22 cellular contexts compared by ENCODE assay signal in genomic region chr1:204945565-204945977, GRCh38.
DNase-seq lines count a peak whose midpoint lies in the region; ATAC-seq and TF ChIP-seq lines count a peak whose summit lies in the region.
"Had no signal": no experiment of that assay in that cellular context is flagged by ENCODE, and none has a peak within 500 bp of the region (broad histone marks: within the 10 kb centered on the region; RNA-seq: fewer than 3 reads in every experiment).

No MANE protein-coding gene starts in this region.

- H3K79me2 ChIP-seq in MM.1S (ENCODE audit: low read length) = no peaks in the 10 kb centered on the region

- H3F3A ChIP-seq in MM.1S (ENCODE audit: insufficient read depth, low read length) = no peaks in the 10 kb centered on the region

- H3K4me1 ChIP-seq in BLaER1 treated with 17β-estradiol and CSF1 and Interleukin-3, amounts not matched to agents 10 nM and 100 nM = peaks cover 0 to 75% (median 36%) of the 10 kb centered on the region in 10 experiments; a peak in 17 of 20 replicates
- 0 out of 2 replicates have a peak, but pooled peaks cover 4% of the 10 kb centered on the region for H3K4me1 ChIP-seq in MM.1S (ENCODE audit: low read length)
- H3K4me1 ChIP-seq: SJSA1 had no signal

- H3K9me3 ChIP-seq in BLaER1 treated with 17β-estradiol and CSF1 and Interleukin-3, amounts not matched to agents 10 nM and 100 nM (replicated peaks in 1 of 11) = no peaks in the 10 kb centered on the region
- H3K9me3 ChIP-seq in MM.1S (replicated peaks; ENCODE audit: insufficient read depth, low read length) = no peaks in the 10 kb centered on the region
- H3K9me3 ChIP-seq: SJSA1 had no signal

- no peaks in the 10 kb centered on the region for H3K4me1 Mint-ChIP-seq in osteocyte (ENCODE audit: unreplicated experiment)
- H3K4me1 Mint-ChIP-seq: naive thymus-derived CD8-positive, alpha-beta T cell had no signal

- peak; percentile 53 for ATAC-seq in HG03354 (IDR thresholded peaks at IDR 0.05; ENCODE audit: poor library complexity, severe bottlenecking, unreplicated experiment)
- ATAC-seq: activated T-cell treated with anti-CD3 and anti-CD28 coated beads, Interleukin-2, amount 50 U/mL, for 4 hours; naive thymus-derived CD8-positive, alpha-beta T cell had no signal

- no peak overlapping the region for H3K4me3 ChIP-seq in BLaER1 treated with 17β-estradiol and CSF1 and Interleukin-3, amounts not matched to agents 10 nM and 100 nM
- no peak overlapping the region for H3K4me3 ChIP-seq in MM.1S (ENCODE audit: low read length)
- H3K4me3 ChIP-seq: SJSA1, skin epidermis had no signal

- H3K27ac ChIP-seq in BLaER1 treated with 17β-estradiol and CSF1 and Interleukin-3, amounts not matched to agents 10 nM and 100 nM = no peak overlapping the region
- no peak overlapping the region for H3K27ac ChIP-seq in MM.1S (ENCODE audit: low read length)
- H3K27ac ChIP-seq: SJSA1, skin epidermis had no signal

- no peak overlapping the region for H3K4me3 Mint-ChIP-seq in osteocyte (ENCODE audit: unreplicated experiment)
- H3K4me3 Mint-ChIP-seq: activated T-cell treated with anti-CD3 and anti-CD28 coated beads, Interleukin-2, amount 50 U/mL, for 4 hours; stimulated activated naive CD8-positive, alpha-beta T cell treated with anti-CD3 and anti-CD28 coated beads, Interleukin-15, Interleukin-2, amounts not matched to agents 100 ng/mL and 50 ng/mL, for 24 hours had no signal

- no peaks in the 10 kb centered on the region for H3K36me3 ChIP-seq in BLaER1 treated with 17β-estradiol and CSF1 and Interleukin-3, amounts not matched to agents 10 nM and 100 nM
- H3K36me3 ChIP-seq in MM.1S (replicated peaks; ENCODE audit: insufficient read depth, low read length) = no peaks in the 10 kb centered on the region
- H3K36me3 ChIP-seq: SJSA1 had no signal

- DNase-seq in SKM-1 treated with dmso at 0.1 percent for 144 hours (lab: John Stamatoyannopoulos, UW; ENCODE audit: unreplicated experiment) (peak; percentile 38), iris pigment epithelial cell (ENCODE audit: low read depth) (peak; percentile 10), osteocyte (ENCODE audit: extremely low spot score, unreplicated experiment) (no peak), occipital lobe (lab: John Stamatoyannopoulos, UW) (no peak), MM.1S (no peak)
- DNase-seq in activated naive CD4-positive, alpha-beta T cell (lab: John Stamatoyannopoulos, UW) = no peak
- DNase-seq: activated CD4-positive, CD25-positive, alpha-beta regulatory T cell; activated naive CD4-positive, alpha-beta T cell treated with anti-CD3 and anti-CD28 coated beads, Interleukin-2, amount 50 U/mL, for 16 hours; activated T-cell treated with anti-CD3 and anti-CD28 coated beads, Interleukin-2, amount 50 U/mL, for 4 hours; AML-193; Calu3; mesenchymal stem cell; naive thymus-derived CD8-positive, alpha-beta T cell; NCI-H2081 treated with DMSO at 0.1 percent for 48 hours; NCI-H82; stimulated activated CD4-positive, alpha-beta T cell treated with anti-CD3 and anti-CD28 coated beads, Interleukin-2, amount 100 ng/mL, for 48 hours; trophoblast cell had no signal

- no peak overlapping the region for H3K27ac Mint-ChIP-seq in osteocyte (ENCODE audit: unreplicated experiment)
- H3K27ac Mint-ChIP-seq: naive thymus-derived CD8-positive, alpha-beta T cell; stimulated activated naive CD8-positive, alpha-beta T cell treated with anti-CD3 and anti-CD28 coated beads, Interleukin-15, Interleukin-2, amounts not matched to agents 100 ng/mL and 50 ng/mL, for 24 hours had no signal

- no peak overlapping the region for H3K9ac ChIP-seq in BLaER1 treated with 17β-estradiol and CSF1 and Interleukin-3, amounts not matched to agents 10 nM and 100 nM
- H3K9ac ChIP-seq in MM.1S (ENCODE audit: low read length) = no peak overlapping the region

- H4K20me1 ChIP-seq in BLaER1 treated with 17β-estradiol and CSF1 and Interleukin-3, amounts not matched to agents 10 nM and 100 nM = peaks cover 0 to 10% (median 0%) of the 10 kb centered on the region in 11 experiments; a peak in 1 of 22 replicates
- no peaks in the 10 kb centered on the region for H4K20me1 ChIP-seq in MM.1S (ENCODE audit: insufficient read depth, low read length)

- no peaks in the 10 kb centered on the region for H3K9me3 Mint-ChIP-seq in osteocyte (ENCODE audit: unreplicated experiment)
- H3K9me3 Mint-ChIP-seq: activated T-cell treated with anti-CD3 and anti-CD28 coated beads, Interleukin-2, amount 50 U/mL, for 4 hours; naive thymus-derived CD8-positive, alpha-beta T cell; stimulated activated naive CD8-positive, alpha-beta T cell treated with anti-CD3 and anti-CD28 coated beads, Interleukin-15, Interleukin-2, amounts not matched to agents 100 ng/mL and 50 ng/mL, for 24 hours had no signal

- no peaks in the 10 kb centered on the region for H3K9me2 ChIP-seq in MM.1S (replicated peaks; ENCODE audit: insufficient read depth, low read length)

- H3K27me3 ChIP-seq in BLaER1 treated with 17β-estradiol and CSF1 and Interleukin-3, amounts not matched to agents 10 nM and 100 nM = no peaks in the 10 kb centered on the region
- 0 out of 2 replicates have a peak, but pooled peaks cover 5% of the 10 kb centered on the region for H3K27me3 ChIP-seq in MM.1S (replicated peaks; ENCODE audit: insufficient read depth, low read length)
- H3K27me3 ChIP-seq: SJSA1 had no signal

- no peak for TF ChIP-seq CTCF in osteocyte (IDR thresholded peaks at IDR 0.05)
- TF ChIP-seq CTCF in MM.1S (IDR thresholded peaks at IDR 0.05; ENCODE audit: low read length) = no peak

- no peaks in the 10 kb centered on the region for H3K36me3 Mint-ChIP-seq in osteocyte (ENCODE audit: unreplicated experiment)
- H3K36me3 Mint-ChIP-seq: naive thymus-derived CD8-positive, alpha-beta T cell had no signal

- H3K4me2 ChIP-seq in BLaER1 treated with 17β-estradiol and CSF1 and Interleukin-3, amounts not matched to agents 10 nM and 100 nM = peak overlapping the region in 8 of 11 experiments; percentile 32 to 70 (median 55); a peak in 15 of 22 replicates
- no peak overlapping the region for H3K4me2 ChIP-seq in MM.1S (ENCODE audit: low read depth, low read length)

- peaks cover 32% of the 10 kb centered on the region for H3K27me3 Mint-ChIP-seq in osteocyte (ENCODE audit: unreplicated experiment)
- H3K27me3 Mint-ChIP-seq: stimulated activated naive CD8-positive, alpha-beta T cell treated with anti-CD3 and anti-CD28 coated beads, Interleukin-15, Interleukin-2, amounts not matched to agents 100 ng/mL and 50 ng/mL, for 24 hours had no signal

- H2AFZ ChIP-seq in MM.1S (ENCODE audit: low read length) = no peak overlapping the region

Comparison
In these comparisons a context has a peak if more than half of its experiments do, and no peak if none do; other contexts are left out.
1. DNase-seq: peak in SKM-1 treated with dmso at 0.1 percent for 144 hours (single experiment) and iris pigment epithelial cell (single experiment); none in osteocyte (single experiment), occipital lobe (single experiment), activated naive CD4-positive, alpha-beta T cell (0 of 4) and MM.1S (single experiment).